In the genomic region with DNA sequence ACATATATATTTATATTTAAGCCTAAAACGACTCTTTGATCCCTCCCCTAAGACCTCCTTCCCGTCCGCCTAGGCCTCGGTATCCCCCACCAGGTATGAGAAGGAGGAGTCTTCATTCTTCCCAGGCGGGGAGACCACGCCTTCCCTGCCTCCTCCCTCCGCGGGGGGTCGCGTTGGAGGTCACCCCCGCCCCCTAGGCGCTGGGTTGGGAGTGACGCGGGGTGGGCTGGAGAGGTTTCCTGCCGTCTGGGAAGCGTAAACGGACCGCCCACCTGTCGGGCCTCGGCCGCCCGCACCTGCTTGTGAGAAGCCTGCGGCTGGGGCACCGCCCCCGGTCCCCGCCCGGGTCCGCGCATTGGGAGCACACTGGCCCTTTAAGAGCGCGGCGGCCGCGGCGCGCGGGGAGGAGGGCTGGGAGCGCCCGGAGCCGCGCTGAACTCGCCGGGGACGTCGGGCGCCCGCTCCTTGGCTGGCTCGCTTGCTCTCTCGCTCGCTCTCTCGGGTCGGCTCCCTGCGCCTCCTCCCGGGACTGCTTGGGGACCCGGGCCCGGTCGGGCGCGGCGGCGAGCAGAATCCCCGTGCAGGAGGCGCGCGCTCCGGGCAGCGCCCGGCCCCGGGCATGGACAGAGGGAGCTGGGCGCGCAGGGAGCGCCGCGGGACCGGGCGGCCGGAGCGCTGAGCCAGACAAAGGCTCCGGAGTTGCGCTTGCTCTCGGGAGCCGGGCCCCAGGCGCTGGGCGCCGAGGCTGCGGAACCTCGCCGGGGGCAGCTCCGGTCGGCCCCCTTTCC, we compare ENCODE assay signal across 8 cellular contexts.
DNase-seq lines count a peak whose midpoint lies in the region; ATAC-seq and TF ChIP-seq lines count a peak whose summit lies in the region.

A gene (plus strand): TSS at position 404 of the 788 bp plus-strand sequence. CDS start 597 bp downstream, outside the sequence.

- H3K36me3 ChIP-seq in WERI-Rb-1: no peaks in the 10 kb centered on the region

- H3K9me3 ChIP-seq in WERI-Rb-1 (ENCODE audit: severe bottlenecking): no peaks in the 10 kb centered on the region

- H3K4me3 ChIP-seq in WERI-Rb-1 (ENCODE audit: low read depth, low read length) (peak within 1 kb of the TSS; percentile 74), cardiac fibroblast (replicated peaks in 1 of 2; ENCODE audit: low read depth in 2 of 2, low read length in 2 of 2) (peak within 1 kb of the TSS; percentile 56 to 61)

- TF ChIP-seq CTCF in WERI-Rb-1 (IDR thresholded peaks at IDR 0.05; ENCODE audit: low read depth, low read length): no peak
- no peak for TF ChIP-seq CTCF in cardiac fibroblast (IDR thresholded peaks at IDR 0.05; ENCODE audit: low read depth, low read length)

- peak; percentile 92 for DNase-seq in DMS153 (lab: John Stamatoyannopoulos, UW)
- peak; percentile 68 for DNase-seq in NCI-H128 (lab: John Stamatoyannopoulos, UW; ENCODE audit: unreplicated experiment)
- DNase-seq in WERI-Rb-1: peak; percentile 91
- DNase-seq in cardiac fibroblast (ENCODE audit: low read depth in 2 of 2): peak; percentile 63 to 64
- peak; percentile 77 for DNase-seq in iris pigment epithelial cell (ENCODE audit: low read depth)
- DNase-seq in stimulated activated CD4-positive, alpha-beta T cell treated with anti-CD3 and anti-CD28 coated beads, Interleukin-12 subunit alpha, Interleukin-12 subunit beta, amount 100 ng/mL, for 4 hours: peak; percentile 67
- no peak for DNase-seq in COLO829 (ENCODE audit: low spot score)

- peak; percentile 49 for ATAC-seq in GM21786 (IDR thresholded peaks at IDR 0.05; ENCODE audit: unreplicated experiment)

- H3K27me3 ChIP-seq in WERI-Rb-1 (ENCODE audit: insufficient read depth, low read depth, severe bottlenecking): no peaks in the 10 kb centered on the region

- H3K27ac ChIP-seq in WERI-Rb-1: peak within 1 kb of the TSS; percentile 57
